In genomic region chr15:89778861-89779260, GRCh38 we compare ENCODE assay signal across 23 cellular contexts. TPM values are rescaled to one million over a fixed set of nuclear protein-coding genes. Genes with fewer than 3 reads are reported as not detected.
"Had no signal": no experiment of that assay in that cellular context is flagged by ENCODE, and none has a peak within 500 bp of the region (broad histone marks: within the 10 kb centered on the region; RNA-seq: fewer than 3 reads in every experiment).

No MANE protein-coding gene starts in this region.

- DNase-seq: activated CD8-positive, alpha-beta memory T cell treated with anti-CD3 and anti-CD28 coated beads for 24 hours; activated CD8-positive, alpha-beta memory T cell treated with anti-CD3 and anti-CD28 coated beads, Interleukin-2, amount 50 U/mL, for 48 hours; activated naive CD4-positive, alpha-beta T cell; activated naive CD8-positive, alpha-beta T cell treated with anti-CD3 and anti-CD28 coated beads, Interleukin-2, amount 10 ng/mL, durations not matched to agents 7 days and 5 days; activated T-cell treated with anti-CD3 and anti-CD28 coated beads, Interleukin-2, amount 50 U/mL, for 4 hours; amniotic stem cell; effector CD4-positive, alpha-beta T cell; erythroblast; foreskin melanocyte; immature natural killer cell; left ventricle myocardium inferior; pancreas; stimulated activated CD4-positive, alpha-beta T cell treated with anti-CD3 and anti-CD28 coated beads, Interleukin-12 subunit alpha, Interleukin-12 subunit beta, amount 100 ng/mL, for 4 hours; stimulated activated CD4-positive, alpha-beta T cell treated with anti-CD3 and anti-CD28 coated beads, Interleukin-4, amount 100 ng/mL, for 4 hours; T-helper 1 cell; tibial artery; uterus had no signal

- H3K4me2 ChIP-seq: hepatocyte had no signal

- H3K27ac ChIP-seq: breast epithelium, hepatocyte, left ventricle myocardium inferior, neutrophil, pancreas, tibial artery, uterus had no signal

- H3K4me3 ChIP-seq: breast epithelium, hepatocyte, left ventricle myocardium inferior, pancreas, tibial artery, uterus had no signal

- ATAC-seq: activated T-cell treated with anti-CD3 and anti-CD28 coated beads, Interleukin-2, amount 50 U/mL, for 4 hours; pancreas; right cardiac atrium had no signal

- FAIRE-seq: pancreas had no signal

- H3K36me3 ChIP-seq: breast epithelium, left ventricle myocardium inferior, pancreas, tibial artery, uterus had no signal

- H3K4me1 ChIP-seq: breast epithelium, uterus had no signal

- H3K27me3 ChIP-seq: breast epithelium, hepatocyte, pancreas, tibial artery, uterus had no signal

- H2AFZ ChIP-seq: hepatocyte had no signal

- H3K9me3 ChIP-seq: breast epithelium, left ventricle myocardium inferior, neutrophil, pancreas, tibial artery, uterus had no signal

- H3K79me2 ChIP-seq: hepatocyte had no signal

RNA-seq across cellular contexts. Expression of gene MESP2, which starts 2.7 kb away (rescaled TPM):
- total RNA-seq: activated naive CD8-positive, alpha-beta T cell treated with anti-CD3 and anti-CD28 coated beads, Interleukin-2, amount 10 ng/mL, durations not matched to agents 7 days and 5 days; activated T-cell treated with anti-CD3 and anti-CD28 coated beads, Interleukin-2, amount 50 U/mL, for 4 hours; lung microvascular endothelial cell; pulmonary artery endothelial cell had no signal
- polyA plus RNA-seq: hepatocyte, immature natural killer cell had no signal
